Comparison of ENCODE assay signal across 9 cellular contexts in the genomic region with DNA sequence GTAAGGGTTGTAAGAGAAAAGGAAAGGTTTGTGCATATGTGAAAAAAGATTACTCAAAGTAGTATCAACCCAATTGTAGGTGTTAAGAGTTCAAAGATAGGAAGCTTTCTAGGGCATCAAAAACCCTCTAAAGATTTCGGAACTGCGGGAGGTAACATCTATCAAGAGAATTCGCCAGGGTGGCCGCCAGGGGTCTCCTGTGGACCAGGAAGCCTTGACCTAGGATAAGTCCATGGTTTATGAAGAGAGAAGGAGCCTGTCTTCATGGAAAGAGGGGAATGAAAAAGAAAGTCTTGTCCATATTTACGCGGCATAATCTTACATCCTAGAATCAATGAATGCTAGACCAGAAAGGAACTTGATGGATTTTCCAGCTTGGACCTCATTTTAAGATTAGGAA.
DNase-seq lines count a peak whose midpoint lies in the region; ATAC-seq and TF ChIP-seq lines count a peak whose summit lies in the region.
"Had no signal": no experiment of that assay in that cellular context is flagged by ENCODE, and none has a peak within 500 bp of the region (broad histone marks: within the 10 kb centered on the region; RNA-seq: fewer than 3 reads in every experiment).

No MANE protein-coding gene starts in this region.

- TF ChIP-seq EP300 in esophagus muscularis mucosa (IDR thresholded peaks at IDR 0.05) = no peak

- no peaks in the 10 kb centered on the region for H3K27me3 ChIP-seq in esophagus muscularis mucosa
- peaks cover 41% of the 10 kb centered on the region for H3K27me3 ChIP-seq in osteoblast (ENCODE audit: insufficient read depth, low read length)

- no peak overlapping the region for H3K4me2 ChIP-seq in osteoblast (ENCODE audit: insufficient read depth, low read length)

- no peak overlapping the region for H2AFZ ChIP-seq in osteoblast (ENCODE audit: low read length)

- H3K27ac ChIP-seq in esophagus muscularis mucosa (replicated peaks in 1 of 4) (no peak overlapping the region), osteoblast (ENCODE audit: low read depth, low read length) (no peak overlapping the region)

- H3K4me1 ChIP-seq in esophagus muscularis mucosa (no peaks in the 10 kb centered on the region), osteoblast (ENCODE audit: insufficient read depth, low read length) (peaks cover 10% of the 10 kb centered on the region)

- WGBS in esophagus muscularis mucosa = 39% methylated on average over 6 of the region's 6 CpGs

- no peak overlapping the region for H3K4me3 Mint-ChIP-seq in stimulated activated effector memory CD8-positive, alpha-beta T cell treated with anti-CD3 and anti-CD28 coated beads, Interleukin-12 subunit alpha, Interleukin-12 subunit beta, amount 100 ng/mL, for 72 hours
- H3K4me3 Mint-ChIP-seq: CD4-positive, CD25-positive, alpha-beta regulatory T cell had no signal

- H3K36me3 ChIP-seq in esophagus muscularis mucosa (no peaks in the 10 kb centered on the region), osteoblast (ENCODE audit: insufficient read depth, low read length) (no peaks in the 10 kb centered on the region)

- H3K27ac Mint-ChIP-seq in stimulated activated effector memory CD8-positive, alpha-beta T cell treated with anti-CD3 and anti-CD28 coated beads, Interleukin-12 subunit alpha, Interleukin-12 subunit beta, amount 100 ng/mL, for 72 hours = no peak overlapping the region
- H3K27ac Mint-ChIP-seq: CD4-positive, CD25-positive, alpha-beta regulatory T cell had no signal

- H3K9me3 ChIP-seq in esophagus muscularis mucosa (no peaks in the 10 kb centered on the region), osteoblast (ENCODE audit: low read depth, low read length) (no peaks in the 10 kb centered on the region)

- no peaks in the 10 kb centered on the region for H3K4me1 Mint-ChIP-seq in stimulated activated effector memory CD8-positive, alpha-beta T cell treated with anti-CD3 and anti-CD28 coated beads, Interleukin-12 subunit alpha, Interleukin-12 subunit beta, amount 100 ng/mL, for 72 hours
- H3K4me1 Mint-ChIP-seq: CD4-positive, CD25-positive, alpha-beta regulatory T cell had no signal

- ATAC-seq in HG03342 (IDR thresholded peaks at IDR 0.05; ENCODE audit: unreplicated experiment) = peak; percentile 71
- ATAC-seq in stimulated activated effector memory CD8-positive, alpha-beta T cell treated with anti-CD3 and anti-CD28 coated beads, Interleukin-12 subunit alpha, Interleukin-12 subunit beta, amount 100 ng/mL, for 72 hours = no peak

- TF ChIP-seq CTCF in esophagus muscularis mucosa (IDR thresholded peaks at IDR 0.05) (peak in 2 of 3 experiments; percentile 9 to 31), osteoblast (IDR thresholded peaks at IDR 0.05; ENCODE audit: extremely low read depth, low read depth, low read length) (peak; percentile 79)

- TF ChIP-seq POLR2A in esophagus muscularis mucosa (IDR thresholded peaks at IDR 0.05; ENCODE audit: low read depth) = no peak

- no peaks in the 10 kb centered on the region for H4K20me1 ChIP-seq in osteoblast (ENCODE audit: insufficient read depth, low read length)

- H3K4me3 ChIP-seq in esophagus muscularis mucosa (no peak overlapping the region), osteoblast (ENCODE audit: insufficient read depth, low read length) (no peak overlapping the region)

- H3K9me3 Mint-ChIP-seq in stimulated activated effector memory CD8-positive, alpha-beta T cell treated with anti-CD3 and anti-CD28 coated beads, Interleukin-12 subunit alpha, Interleukin-12 subunit beta, amount 100 ng/mL, for 72 hours = peaks cover 4% of the 10 kb centered on the region

- intact Hi-C loops in esophagus muscularis mucosa (cut with DNase I) = no loop called here

- DNase-seq in NCI-H748 (lab: John Stamatoyannopoulos, UW; ENCODE audit: unreplicated experiment) = peak; percentile 43
- DNase-seq in NCI-H748 treated with DMSO at 0.1 percent for 48 hours (lab: John Stamatoyannopoulos, UW) = no peak
- DNase-seq in SK-N-DZ (ENCODE audit: low spot score) = peak; percentile 39
- DNase-seq in esophagus muscularis mucosa (ENCODE audit: extremely low spot score) = no peak
- DNase-seq in osteoblast (ENCODE audit: insufficient read length, low spot score, missing footprints) = no peak
- no peak for DNase-seq in stimulated activated effector memory CD8-positive, alpha-beta T cell treated with anti-CD3 and anti-CD28 coated beads, Interleukin-12 subunit alpha, Interleukin-12 subunit beta, amount 100 ng/mL, for 72 hours (ENCODE audit: low spot score in 2 of 2)
- no peak for DNase-seq in middle frontal gyrus (ENCODE audit: extremely low spot score, low spot score)

- H3K79me2 ChIP-seq in osteoblast (ENCODE audit: insufficient read depth, low read length) = no peaks in the 10 kb centered on the region

- H3K36me3 Mint-ChIP-seq in stimulated activated effector memory CD8-positive, alpha-beta T cell treated with anti-CD3 and anti-CD28 coated beads, Interleukin-12 subunit alpha, Interleukin-12 subunit beta, amount 100 ng/mL, for 72 hours = no peaks in the 10 kb centered on the region
- H3K36me3 Mint-ChIP-seq: CD4-positive, CD25-positive, alpha-beta regulatory T cell had no signal

Comparison
In these comparisons a context has a peak if more than half of its experiments do, and no peak if none do; other contexts are left out.
1. DNase-seq: peak in NCI-H748 (single experiment) and SK-N-DZ (single experiment); none in NCI-H748 treated with DMSO at 0.1 percent for 48 hours (single experiment), esophagus muscularis mucosa (single experiment), osteoblast (single experiment), stimulated activated effector memory CD8-positive, alpha-beta T cell treated with anti-CD3 and anti-CD28 coated beads, Interleukin-12 subunit alpha, Interleukin-12 subunit beta, amount 100 ng/mL, for 72 hours (0 of 2) and middle frontal gyrus (single experiment).